Comparison of ENCODE assay signal across 8 cellular contexts in genomic region chr1:233614743-233615521, GRCh38. TPM values are rescaled to one million over a fixed set of nuclear protein-coding genes. Genes with fewer than 3 reads are reported as not detected.
DNase-seq lines count a peak whose midpoint lies in the region; ATAC-seq, FAIRE-seq and TF ChIP-seq lines count a peak whose summit lies in the region.

No MANE protein-coding gene starts in this region.

- TF ChIP-seq POLR2A in GM12878 (IDR thresholded peaks at IDR 0.05; ENCODE audit: low read depth, low read length), result no peak

- no peaks in the 10 kb centered on the region for H3K27me3 ChIP-seq in GM12878 (replicated peaks in 1 of 2; ENCODE audit: control insufficient read depth in 2 of 2, insufficient read depth in 2 of 2, low read length in 1 of 2)

- TF ChIP-seq EP300 in GM12878 (IDR thresholded peaks at IDR 0.05; ENCODE audit: borderline replicate concordance in 1 of 2, control insufficient read depth in 1 of 2, low read depth in 2 of 2, low read length in 2 of 2), result no peak

- RAD21 ChIA-PET in GM12878 (lab: Charles Lee; ENCODE audit: unreplicated experiment), result interaction anchor here (0.6 to 2.1 kb wide), 7 partner anchors 15 to 173 kb away, joined by 3 to 11 read pairs (median 6); no protein-coding TSS in a partner anchor

- H3K4me2 ChIP-seq in GM12878 (ENCODE audit: control insufficient read depth, insufficient read depth), result peak overlapping the region; percentile 97

- DNase-seq in GM12878 (ENCODE audit: low read depth, low spot score) (no peak), left lobe of liver (ENCODE audit: low spot score) (peak; percentile 49), middle frontal gyrus (ENCODE audit: extremely low spot score, low spot score) (no peak)

- TF ChIP-seq RAD21 in GM12878 (IDR thresholded peaks at IDR 0.05; ENCODE audit: insufficient read depth, low read depth, low read length), result no peak

- H3K4me1 ChIP-seq in GM12878 (ENCODE audit: control insufficient read depth, insufficient read depth, low read length), result peaks cover 13% of the 10 kb centered on the region

- no peaks in the 10 kb centered on the region for H3K36me3 ChIP-seq in GM12878 (ENCODE audit: control insufficient read depth in 2 of 2, insufficient read depth in 2 of 2, low read length in 1 of 2)

- H3K9me3 ChIP-seq in GM12878 (replicated peaks; ENCODE audit: control insufficient read depth, insufficient read depth, low read length), result no peaks in the 10 kb centered on the region; the same call in 2 of the 3 replicates

- no peak for FAIRE-seq in GM12878 (lab: Jason Lieb, UNC)

- TF ChIP-seq CTCF in GM12878 (IDR thresholded peaks at IDR 0.05 in 2 of 3, conservative IDR thresholded peaks at IDR 0.05 in 1 of 3; ENCODE audit: control insufficient read depth in 2 of 3, extremely low read depth in 1 of 3, insufficient read depth in 1 of 3, low read depth in 3 of 3, low read length in 3 of 3), result no peak

- H3K9ac ChIP-seq in GM12878 (ENCODE audit: control insufficient read depth, insufficient read depth, low read length), result peak overlapping the region; percentile 78

- no TSS peak for BruUV-seq in GM12878 (replicated peaks; lab: Mats Ljungman, UMichigan)

- H4K20me1 ChIP-seq in GM12878 (ENCODE audit: control insufficient read depth, insufficient read depth), result no peaks in the 10 kb centered on the region

- CTCF ChIA-PET in GM12878 (lab: Yijun Ruan, JAX), result interaction anchor here (0.6 to 1.4 kb wide), 3 partner anchors 16 to 464 kb away, joined by 3 read pairs; no protein-coding TSS in a partner anchor

- intact Hi-C loops in GM12878 (cut with micrococcal nuclease; ENCODE audit: unreplicated experiment), result loop anchor here (1.0 to 5.0 kb wide), 2 partner anchors 16 to 177 kb away; no protein-coding TSS in a partner anchor

- SMC1A ChIA-PET in GM12878 (lab: Charles Lee; ENCODE audit: uncharacterized antibody, unreplicated experiment), result interaction anchor here (1.2 to 2.1 kb wide), 5 partner anchors 15 to 96 kb away, joined by 4 to 18 read pairs (median 4); no protein-coding TSS in a partner anchor

- 27% methylated on average over 36 of the region's 36 CpGs for WGBS in GM12878 (ENCODE audit: insufficient coverage, insufficient replicate concordance, low lambda C conversion rate, missing lambda C conversion rate)

- ATAC-seq in GM18517 (IDR thresholded peaks at IDR 0.05; ENCODE audit: unreplicated experiment) (peak; percentile 50), HG02798 (IDR thresholded peaks at IDR 0.05; ENCODE audit: poor library complexity, unreplicated experiment) (peak; percentile 59), GM12878 (peak; percentile 51), left lobe of liver (peak; percentile 59), HG03460 (IDR thresholded peaks at IDR 0.05; ENCODE audit: unreplicated experiment) (no peak), GM18858 (IDR thresholded peaks at IDR 0.05; ENCODE audit: unreplicated experiment) (no peak), GM21423 (IDR thresholded peaks at IDR 0.05; ENCODE audit: unreplicated experiment) (no peak)

- POLR2A ChIA-PET in GM12878 (lab: Charles Lee), result interaction anchor here (0.9 to 2.6 kb wide), 3 partner anchors 15 to 156 kb away, joined by 6 to 27 read pairs (median 7); no protein-coding TSS in a partner anchor

- H3K4me3 ChIP-seq in GM12878, result peak overlapping the region; percentile 81

- in situ Hi-C loops in GM12878 (cut with MboI), result no loop called here

- peak overlapping the region; percentile 79 for H2AFZ ChIP-seq in GM12878 (ENCODE audit: control insufficient read depth, low read depth, low read length)

- H3K27ac ChIP-seq in GM12878 (ENCODE audit: control insufficient read depth, insufficient read depth), result peak overlapping the region; percentile 76

- H3K79me2 ChIP-seq in GM12878 (ENCODE audit: control insufficient read depth, insufficient read depth, low read length), result peaks cover 29% of the 10 kb centered on the region

TF ChIP-seq in GM12878, 131 proteins besides CTCF, POLR2A, EP300 and RAD21 (continues in another document):
- TF ChIP-seq NFXL1 (IDR thresholded peaks at IDR 0.05; ENCODE audit: borderline replicate concordance), result no peak
- 0 out of 2 replicates have a peak, but pooled peaks have one; percentile 21 for TF ChIP-seq IKZF1 (conservative IDR thresholded peaks at IDR 0.05)
- TF ChIP-seq POU2F2 (IDR thresholded peaks at IDR 0.05; ENCODE audit: borderline replicate concordance, low read depth, low read length), result no peak
- TF ChIP-seq RELA (IDR thresholded peaks at IDR 0.05; ENCODE audit: borderline replicate concordance, partially characterized antibody), result no peak
- TF ChIP-seq, protein P1, sequence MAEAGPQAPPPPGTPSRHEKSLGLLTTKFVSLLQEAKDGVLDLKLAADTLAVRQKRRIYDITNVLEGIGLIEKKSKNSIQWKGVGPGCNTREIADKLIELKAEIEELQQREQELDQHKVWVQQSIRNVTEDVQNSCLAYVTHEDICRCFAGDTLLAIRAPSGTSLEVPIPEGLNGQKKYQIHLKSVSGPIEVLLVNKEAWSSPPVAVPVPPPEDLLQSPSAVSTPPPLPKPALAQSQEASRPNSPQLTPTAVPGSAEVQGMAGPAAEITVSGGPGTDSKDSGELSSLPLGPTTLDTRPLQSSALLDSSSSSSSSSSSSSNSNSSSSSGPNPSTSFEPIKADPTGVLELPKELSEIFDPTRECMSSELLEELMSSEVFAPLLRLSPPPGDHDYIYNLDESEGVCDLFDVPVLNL (IDR thresholded peaks at IDR 0.05; ENCODE audit: low read depth, low read length), result no peak
- TF ChIP-seq NRF1 (conservative IDR thresholded peaks at IDR 0.05; ENCODE audit: low read depth, low read length), result no peak
- TF ChIP-seq, protein P2, sequence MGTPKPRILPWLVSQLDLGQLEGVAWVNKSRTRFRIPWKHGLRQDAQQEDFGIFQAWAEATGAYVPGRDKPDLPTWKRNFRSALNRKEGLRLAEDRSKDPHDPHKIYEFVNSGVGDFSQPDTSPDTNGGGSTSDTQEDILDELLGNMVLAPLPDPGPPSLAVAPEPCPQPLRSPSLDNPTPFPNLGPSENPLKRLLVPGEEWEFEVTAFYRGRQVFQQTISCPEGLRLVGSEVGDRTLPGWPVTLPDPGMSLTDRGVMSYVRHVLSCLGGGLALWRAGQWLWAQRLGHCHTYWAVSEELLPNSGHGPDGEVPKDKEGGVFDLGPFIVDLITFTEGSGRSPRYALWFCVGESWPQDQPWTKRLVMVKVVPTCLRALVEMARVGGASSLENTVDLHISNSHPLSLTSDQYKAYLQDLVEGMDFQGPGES (IDR thresholded peaks at IDR 0.05), result no peak
- no peak for TF ChIP-seq KAT2A (conservative IDR thresholded peaks at IDR 0.05; ENCODE audit: control insufficient read depth, low read depth, low read length)
- TF ChIP-seq, protein P3, sequence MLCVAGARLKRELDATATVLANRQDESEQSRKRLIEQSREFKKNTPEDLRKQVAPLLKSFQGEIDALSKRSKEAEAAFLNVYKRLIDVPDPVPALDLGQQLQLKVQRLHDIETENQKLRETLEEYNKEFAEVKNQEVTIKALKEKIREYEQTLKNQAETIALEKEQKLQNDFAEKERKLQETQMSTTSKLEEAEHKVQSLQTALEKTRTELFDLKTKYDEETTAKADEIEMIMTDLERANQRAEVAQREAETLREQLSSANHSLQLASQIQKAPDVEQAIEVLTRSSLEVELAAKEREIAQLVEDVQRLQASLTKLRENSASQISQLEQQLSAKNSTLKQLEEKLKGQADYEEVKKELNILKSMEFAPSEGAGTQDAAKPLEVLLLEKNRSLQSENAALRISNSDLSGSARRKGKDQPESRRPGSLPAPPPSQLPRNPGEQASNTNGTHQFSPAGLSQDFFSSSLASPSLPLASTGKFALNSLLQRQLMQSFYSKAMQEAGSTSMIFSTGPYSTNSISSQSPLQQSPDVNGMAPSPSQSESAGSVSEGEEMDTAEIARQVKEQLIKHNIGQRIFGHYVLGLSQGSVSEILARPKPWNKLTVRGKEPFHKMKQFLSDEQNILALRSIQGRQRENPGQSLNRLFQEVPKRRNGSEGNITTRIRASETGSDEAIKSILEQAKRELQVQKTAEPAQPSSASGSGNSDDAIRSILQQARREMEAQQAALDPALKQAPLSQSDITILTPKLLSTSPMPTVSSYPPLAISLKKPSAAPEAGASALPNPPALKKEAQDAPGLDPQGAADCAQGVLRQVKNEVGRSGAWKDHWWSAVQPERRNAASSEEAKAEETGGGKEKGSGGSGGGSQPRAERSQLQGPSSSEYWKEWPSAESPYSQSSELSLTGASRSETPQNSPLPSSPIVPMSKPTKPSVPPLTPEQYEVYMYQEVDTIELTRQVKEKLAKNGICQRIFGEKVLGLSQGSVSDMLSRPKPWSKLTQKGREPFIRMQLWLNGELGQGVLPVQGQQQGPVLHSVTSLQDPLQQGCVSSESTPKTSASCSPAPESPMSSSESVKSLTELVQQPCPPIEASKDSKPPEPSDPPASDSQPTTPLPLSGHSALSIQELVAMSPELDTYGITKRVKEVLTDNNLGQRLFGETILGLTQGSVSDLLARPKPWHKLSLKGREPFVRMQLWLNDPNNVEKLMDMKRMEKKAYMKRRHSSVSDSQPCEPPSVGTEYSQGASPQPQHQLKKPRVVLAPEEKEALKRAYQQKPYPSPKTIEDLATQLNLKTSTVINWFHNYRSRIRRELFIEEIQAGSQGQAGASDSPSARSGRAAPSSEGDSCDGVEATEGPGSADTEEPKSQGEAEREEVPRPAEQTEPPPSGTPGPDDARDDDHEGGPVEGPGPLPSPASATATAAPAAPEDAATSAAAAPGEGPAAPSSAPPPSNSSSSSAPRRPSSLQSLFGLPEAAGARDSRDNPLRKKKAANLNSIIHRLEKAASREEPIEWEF (IDR thresholded peaks at IDR 0.05; ENCODE audit: insufficient replicate concordance, low read depth, low read length), result no peak
- 0 out of 2 replicates have a peak, but pooled peaks have one; percentile 25 for TF ChIP-seq MXI1 (IDR thresholded peaks at IDR 0.05; ENCODE audit: low read depth, low read length)

RNA-seq across cellular contexts. Expression of gene KCNK1, which starts 1.0 kb away (rescaled TPM):
- total RNA-seq in GM12878 (2013; cell fraction: nucleolus; rRNA removed), result 81.2 and 85.6 TPM in 2 replicates
- total RNA-seq in GM12878 (2014; rRNA removed) (14.2 and 15.0 TPM in 2 replicates), GM12878 (2014; rRNA removed; fragmentation: Illumina TruSeq; extraction: Trizol) (12.4 and 13.0 TPM in 2 replicates), GM12878 (2021) (17.0 and 18.6 TPM in 2 replicates), left lobe of liver (1.1 TPM)
- 4.1 TPM for polyA plus RNA-seq in GM12878 (2011; ENCODE audit: low read depth)
- polyA plus RNA-seq in GM12878 (2011; rRNA removed) (27.6 and 28.4 TPM in 2 replicates), GM12878 (2014; fragmentation: Illumina TruSeq; extraction: Trizol) (10.6 and 12.3 TPM in 2 replicates), GM12878 (2014; fragmentation: Nextera tagmentation; extraction: Ambion mirVana) (10 to 100 TPM in 1 of 2 experiments, 1 to 10 TPM in 1; 9.4 to 14.6 TPM), GM12878 (2014; rRNA removed) (14.3 and 16.0 TPM in 2 replicates), GM12878 (2016; fragmentation: Nextera tagmentation; extraction: Ambion mirVana) (10 to 100 TPM; 15.6 to 18.6 TPM)
- 26.5 and 28.7 TPM in 2 replicates for polyA plus RNA-seq in GM12878 (2011; cell fraction: cytosol; rRNA removed)
- 20.3 and 25.4 TPM in 2 replicates for polyA plus RNA-seq in GM12878 (2011; cell fraction: nucleus; rRNA removed)
- polyA plus RNA-seq in GM12878 (2012), result 6.8 and 10.7 TPM in 2 replicates
- 36.1 and 43.6 TPM in 2 replicates for polyA minus RNA-seq in GM12878 (2011; rRNA and poly(A)+ RNA removed)
- polyA minus RNA-seq in GM12878 (2011; cell fraction: cytosol; rRNA and poly(A)+ RNA removed), result 18.0 and 18.2 TPM in 2 replicates
- polyA minus RNA-seq in GM12878 (2011; cell fraction: nucleus; rRNA and poly(A)+ RNA removed), result 15.6 and 29.0 TPM in 2 replicates

Comparison
In these comparisons a context has a peak if more than half of its experiments do, and no peak if none do; other contexts are left out.
1. ATAC-seq: peak in GM18517 (single experiment), HG02798 (single experiment), GM12878 (single experiment) and left lobe of liver (single experiment); none in HG03460 (single experiment), GM18858 (single experiment) and GM21423 (single experiment).